In genomic region chr3:32216172-32216783, GRCh38 we compare ENCODE assay signal across 19 cellular contexts. TPM values are rescaled to one million over a fixed set of nuclear protein-coding genes. Genes with fewer than 3 reads are reported as not detected.
"Had no signal": no experiment of that assay in that cellular context is flagged by ENCODE, and none has a peak within 500 bp of the region (broad histone marks: within the 10 kb centered on the region; RNA-seq: fewer than 3 reads in every experiment).

No MANE protein-coding gene starts in this region.

- H3K4me3 Mint-ChIP-seq: activated naive CD8-positive, alpha-beta T cell treated with anti-CD3 and anti-CD28 coated beads for 36 hours; stimulated activated effector memory CD8-positive, alpha-beta T cell treated with anti-CD3 and anti-CD28 coated beads, Interleukin-12 subunit alpha, Interleukin-12 subunit beta, amount 100 ng/mL, for 72 hours; T-helper 2 cell treated with Interferon-gamma antibody and Interleukin-4, amounts not matched to agents 5 μg/mL and 100 μg/mL, for 36 hours had no signal

- H3K27me3 ChIP-seq: heart left ventricle, ovary had no signal

- FAIRE-seq: islet of Langerhans had no signal

- H3K4me1 ChIP-seq: foreskin keratinocyte had no signal

- H3K4me2 ChIP-seq: smooth muscle cell had no signal

- ATAC-seq: foreskin keratinocyte; heart left ventricle; stimulated activated effector memory CD8-positive, alpha-beta T cell treated with anti-CD3 and anti-CD28 coated beads, Interleukin-12 subunit alpha, Interleukin-12 subunit beta, amount 100 ng/mL, for 72 hours had no signal

- H3K36me3 Mint-ChIP-seq: activated naive CD8-positive, alpha-beta T cell treated with anti-CD3 and anti-CD28 coated beads for 36 hours; stimulated activated effector memory CD8-positive, alpha-beta T cell treated with anti-CD3 and anti-CD28 coated beads, Interleukin-12 subunit alpha, Interleukin-12 subunit beta, amount 100 ng/mL, for 72 hours had no signal

- H3K4me3 ChIP-seq: heart left ventricle, left ventricle myocardium inferior, ovary, smooth muscle cell had no signal

- H3K36me3 ChIP-seq: heart left ventricle, left ventricle myocardium inferior, ovary had no signal

- H3K4me1 Mint-ChIP-seq: activated naive CD8-positive, alpha-beta T cell treated with anti-CD3 and anti-CD28 coated beads for 36 hours; stimulated activated effector memory CD8-positive, alpha-beta T cell treated with anti-CD3 and anti-CD28 coated beads, Interleukin-12 subunit alpha, Interleukin-12 subunit beta, amount 100 ng/mL, for 72 hours had no signal

- H3K9me3 ChIP-seq: ovary had no signal

- H3K27ac ChIP-seq: foreskin keratinocyte, heart left ventricle, left ventricle myocardium inferior, ovary had no signal

- DNase-seq: activated CD4-positive, alpha-beta T cell treated with anti-CD3 and anti-CD28 coated beads for 1 hour; activated CD4-positive, alpha-beta T cell treated with anti-CD3 and anti-CD28 coated beads, Interleukin-2, amount 50 U/mL, for 48 hours; activated gamma-delta T cell; activated naive CD8-positive, alpha-beta T cell treated with anti-CD3 and anti-CD28 coated beads for 36 hours; activated T-cell treated with anti-CD3 and anti-CD28 coated beads, Interleukin-2, amount 50 U/mL, for 48 hours; cerebellar nuclear complex; foreskin keratinocyte; heart left ventricle; left ventricle myocardium inferior; mesenchymal stem cell; ovary; substantia nigra; SW 1271; trophoblast cell had no signal

RNA-seq across cellular contexts. Expression of gene CMTM8, which starts 22.2 kb away (rescaled TPM):
- polyA plus RNA-seq: neural cell had no signal
